8 cellular contexts compared by ENCODE assay signal in genomic region chr1:89987170-89987819, GRCh38. TPM values are rescaled to one million over a fixed set of nuclear protein-coding genes. Genes with fewer than 3 reads are reported as not detected.
A peak's percentile ranks its signal among the peaks of the same experiment; 100 is the strongest.
DNase-seq lines count a peak whose midpoint lies in the region; ATAC-seq, FAIRE-seq and TF ChIP-seq lines count a peak whose summit lies in the region.

No MANE protein-coding gene starts in this region.

- H3K4me1 ChIP-seq in Loucy (ENCODE audit: insufficient read depth, low read length, poor library complexity, severe bottlenecking) (peaks cover 6% of the 10 kb centered on the region), cardiac muscle cell (ENCODE audit: low read depth) (peaks cover 18% of the 10 kb centered on the region)

- DNase-seq in GDM1 (lab: John Stamatoyannopoulos, UW) = peak; percentile 64
- DNase-seq in H54 (ENCODE audit: insufficient read length, low spot score) = peak; percentile 67
- DNase-seq in RKO (ENCODE audit: low spot score) = peak; percentile 77
- peak; percentile 29 for DNase-seq in activated naive CD8-positive, alpha-beta T cell treated with anti-CD3 and anti-CD28 coated beads, Interleukin-2, amount 50 U/mL, for 24 hours
- peak; percentile 83 to 85 for DNase-seq in cardiac muscle cell (ENCODE audit: low read depth in 1 of 2, low spot score in 1 of 2)
- DNase-seq in pulmonary artery endothelial cell (ENCODE audit: low read depth, low spot score) = peak; percentile 47
- no peak for DNase-seq in NCI-H1048 (lab: John Stamatoyannopoulos, UW)

- peak; percentile 97 for FAIRE-seq in H54 (lab: Jason Lieb, UNC)

- no peak overlapping the region for H3K9ac ChIP-seq in Loucy (ENCODE audit: low read depth, low read length, poor library complexity, severe bottlenecking)

- H3K4me2 ChIP-seq in Loucy (ENCODE audit: low read depth, low read length, poor library complexity, severe bottlenecking) = no peak overlapping the region

- H3K36me3 Mint-ChIP-seq in activated naive CD8-positive, alpha-beta T cell treated with anti-CD3 and anti-CD28 coated beads, Interleukin-2, amount 50 U/mL, for 24 hours (ENCODE audit: low read depth) = no peaks in the 10 kb centered on the region

- TF ChIP-seq CTCF in Loucy (conservative IDR thresholded peaks at IDR 0.05; ENCODE audit: low read length) (peak; percentile 93), cardiac muscle cell (IDR thresholded peaks at IDR 0.05; ENCODE audit: low read depth, low read length) (peak; percentile 83)

- H4K20me1 ChIP-seq in Loucy (ENCODE audit: insufficient read depth, low read length, poor library complexity, severe bottlenecking) = no peaks in the 10 kb centered on the region

- no peak overlapping the region for H2AFZ ChIP-seq in Loucy (ENCODE audit: low read length)

- no peak overlapping the region for H3K27ac ChIP-seq in cardiac muscle cell

- no peak overlapping the region for H3K27ac Mint-ChIP-seq in activated naive CD8-positive, alpha-beta T cell treated with anti-CD3 and anti-CD28 coated beads, Interleukin-2, amount 50 U/mL, for 24 hours

- H3K36me3 ChIP-seq in Loucy (ENCODE audit: insufficient read depth, low read length) = no peaks in the 10 kb centered on the region
- H3K36me3 ChIP-seq in cardiac muscle cell = no peaks in the 10 kb centered on the region

- H3K27me3 ChIP-seq in Loucy (ENCODE audit: insufficient read depth, low read length, poor library complexity, severe bottlenecking) = no peaks in the 10 kb centered on the region
- no peaks in the 10 kb centered on the region for H3K27me3 ChIP-seq in cardiac muscle cell

- H3K9me2 ChIP-seq in Loucy (replicated peaks; ENCODE audit: low read depth, low read length) = no peaks in the 10 kb centered on the region

- H3K27me3 Mint-ChIP-seq in activated naive CD8-positive, alpha-beta T cell treated with anti-CD3 and anti-CD28 coated beads, Interleukin-2, amount 50 U/mL, for 24 hours = peaks cover 5% of the 10 kb centered on the region

- H3K4me3 ChIP-seq in Loucy (ENCODE audit: low read length, poor library complexity, severe bottlenecking) (no peak overlapping the region), cardiac muscle cell (no peak overlapping the region)

- H3K9me3 ChIP-seq in Loucy (ENCODE audit: insufficient read depth, low read depth, low read length) (no peaks in the 10 kb centered on the region), cardiac muscle cell (ENCODE audit: low read depth) (no peaks in the 10 kb centered on the region)

- no peak for TF ChIP-seq POLR2A in H54 (IDR thresholded peaks at IDR 0.05; ENCODE audit: low read depth, low read length)

- no peaks in the 10 kb centered on the region for H3K9me3 Mint-ChIP-seq in activated naive CD8-positive, alpha-beta T cell treated with anti-CD3 and anti-CD28 coated beads, Interleukin-2, amount 50 U/mL, for 24 hours

- no peak overlapping the region for H3K4me3 Mint-ChIP-seq in activated naive CD8-positive, alpha-beta T cell treated with anti-CD3 and anti-CD28 coated beads, Interleukin-2, amount 50 U/mL, for 24 hours

- H3K79me2 ChIP-seq in Loucy (ENCODE audit: insufficient read depth, low read length) = no peaks in the 10 kb centered on the region

- H3F3A ChIP-seq in Loucy (ENCODE audit: low read depth) = no peaks in the 10 kb centered on the region

- H3K4me1 Mint-ChIP-seq in activated naive CD8-positive, alpha-beta T cell treated with anti-CD3 and anti-CD28 coated beads, Interleukin-2, amount 50 U/mL, for 24 hours = peaks cover 10% of the 10 kb centered on the region

- peak; percentile 83 for ATAC-seq in activated naive CD8-positive, alpha-beta T cell treated with anti-CD3 and anti-CD28 coated beads, Interleukin-2, amount 50 U/mL, for 24 hours

RNA-seq across cellular contexts. Expression of gene ZNF326, which starts 7.6 kb away (rescaled TPM):
- total RNA-seq in cardiac muscle cell (9.2 and 16.5 TPM in 2 replicates), pulmonary artery endothelial cell (7.0 and 10.7 TPM in 2 replicates)
- 27.9 and 36.1 TPM in 2 replicates for polyA plus RNA-seq in cardiac muscle cell
